8 cellular contexts compared by ENCODE assay signal in genomic region chr18:44733069-44733753, GRCh38. TPM values are rescaled to one million over a fixed set of nuclear protein-coding genes. Genes with fewer than 3 reads are reported as not detected.
DNase-seq lines count a peak whose midpoint lies in the region; ATAC-seq, FAIRE-seq and TF ChIP-seq lines count a peak whose summit lies in the region.

No MANE protein-coding gene starts in this region.

- no peak for TF ChIP-seq RAD21 in HepG2 (CRISPR knock-in tag; IDR thresholded peaks at IDR 0.05)

- CTCF ChIA-PET in HepG2 (lab: Yijun Ruan, JAX; ENCODE audit: low intra/inter-chr PET ratio, low total read pairs) = no interaction called here

- ATAC-seq in HepG2 (no peak), upper lobe of right lung (peak; percentile 44), GM18861 (IDR thresholded peaks at IDR 0.05; ENCODE audit: unreplicated experiment) (no peak), HG03457 (IDR thresholded peaks at IDR 0.05; ENCODE audit: unreplicated experiment) (no peak)

- H3K27me3 ChIP-seq in HepG2 (ENCODE audit: control insufficient read depth in 1 of 2, insufficient read depth in 2 of 2, low read length in 2 of 2) (peaks cover 0 to 2% of the 10 kb centered on the region in 2 experiments; a peak in 1 of 5 replicates), upper lobe of right lung (no peaks in the 10 kb centered on the region)

- H2AFZ ChIP-seq in HepG2 (ENCODE audit: low read length) = no peak overlapping the region

- H4K20me1 ChIP-seq in HepG2 (ENCODE audit: insufficient read depth, low read length) = no peaks in the 10 kb centered on the region

- no peak overlapping the region for H3K4me2 ChIP-seq in HepG2 (ENCODE audit: low read depth, low read length)

- no peak for TF ChIP-seq EP300 in HepG2 (IDR thresholded peaks at IDR 0.05; ENCODE audit: low read depth in 2 of 2, low read length in 2 of 2)
- TF ChIP-seq EP300 in HepG2 (CRISPR knock-in tag; IDR thresholded peaks at IDR 0.05; ENCODE audit: borderline replicate concordance) = no peak

- FAIRE-seq in HepG2 (lab: Jason Lieb, UNC) = no peak

- H3K4me1 ChIP-seq in HepG2 (ENCODE audit: insufficient read depth, low read length) (no peaks in the 10 kb centered on the region), upper lobe of right lung (no peaks in the 10 kb centered on the region)

- no TSS peak for BruUV-seq in HepG2 (replicated peaks; lab: Mats Ljungman, UMichigan)

- H3K27ac ChIP-seq in HepG2 (ENCODE audit: extremely low read length, insufficient read depth, low read length) (no peak overlapping the region), upper lobe of right lung (no peak overlapping the region)

- no peaks in the 10 kb centered on the region for H3K9me3 ChIP-seq in HepG2 (ENCODE audit: low read length)
- H3K9me3 ChIP-seq in upper lobe of right lung = no peaks in the 10 kb centered on the region

- H3K79me2 ChIP-seq in HepG2 (ENCODE audit: insufficient read depth, low read length) = no peaks in the 10 kb centered on the region

- intact Hi-C loops in HepG2 (cut with micrococcal nuclease; ENCODE audit: unreplicated experiment) = no loop called here
- intact Hi-C loops in upper lobe of right lung (cut with DNase I) = no loop called here

- TF ChIP-seq POLR2A in HepG2 (IDR thresholded peaks at IDR 0.05; ENCODE audit: insufficient read depth in 1 of 2, low read depth in 2 of 2, low read length in 2 of 2) = no peak

- H3K4me3 ChIP-seq in HepG2 (replicated peaks in 1 of 3; ENCODE audit: insufficient read depth in 1 of 3, low read depth in 2 of 3, low read length in 3 of 3) (no peak overlapping the region), upper lobe of right lung (no peak overlapping the region)

- no peaks in the 10 kb centered on the region for H3K9me3 Mint-ChIP-seq in activated T-cell treated with anti-CD3 and anti-CD28 coated beads, Interleukin-2, amount 50 U/mL, for 24 hours

- H3K4me1 Mint-ChIP-seq in activated T-cell treated with anti-CD3 and anti-CD28 coated beads, Interleukin-2, amount 50 U/mL, for 24 hours (ENCODE audit: low read depth) = peaks cover 69% of the 10 kb centered on the region

- in situ Hi-C loops in HepG2 (cut with HindIII; ENCODE audit: extremely low pct_ligation_motif_present, low pct_unique_long_range_greater_than_20kb) = no loop called here

- no peak overlapping the region for H3K4me3 Mint-ChIP-seq in activated T-cell treated with anti-CD3 and anti-CD28 coated beads, Interleukin-2, amount 50 U/mL, for 24 hours

- TF ChIP-seq CTCF in HepG2 (CRISPR knock-in tag; IDR thresholded peaks at IDR 0.05) = no peak
- TF ChIP-seq CTCF in upper lobe of right lung (IDR thresholded peaks at IDR 0.05) = no peak

- 30% methylated on average over 8 of the region's 8 CpGs for WGBS in HepG2 (ENCODE audit: low lambda C conversion rate)

- peaks cover 12% of the 10 kb centered on the region for H3K27me3 Mint-ChIP-seq in activated T-cell treated with anti-CD3 and anti-CD28 coated beads, Interleukin-2, amount 50 U/mL, for 24 hours

- H3K36me3 Mint-ChIP-seq in activated T-cell treated with anti-CD3 and anti-CD28 coated beads, Interleukin-2, amount 50 U/mL, for 24 hours (ENCODE audit: low read depth) = peaks cover 8% of the 10 kb centered on the region

- no peak overlapping the region for H3K9ac ChIP-seq in HepG2 (ENCODE audit: insufficient read depth, low read depth, low read length)

- H3K36me3 ChIP-seq in HepG2 (replicated peaks in 1 of 2; ENCODE audit: control insufficient read depth in 1 of 2, insufficient read depth in 2 of 2, low read length in 2 of 2) = no peaks in the 10 kb centered on the region
- H3K36me3 ChIP-seq in upper lobe of right lung = no peaks in the 10 kb centered on the region

- DNase-seq in A172 (ENCODE audit: low spot score) = peak; percentile 55
- DNase-seq in HPDE6-E6E7 (ENCODE audit: extremely low spot score) = peak; percentile 88
- DNase-seq in activated T-cell treated with anti-CD3 and anti-CD28 coated beads, Interleukin-2, amount 50 U/mL, for 24 hours = no peak
- DNase-seq in HepG2 (ENCODE audit: low spot score) = no peak
- DNase-seq in upper lobe of right lung = no peak
- no peak for DNase-seq in activated gamma-delta T cell treated with Interleukin-2 at 50 U/mL for 16 hours

- H3K27ac Mint-ChIP-seq in activated T-cell treated with anti-CD3 and anti-CD28 coated beads, Interleukin-2, amount 50 U/mL, for 24 hours = peak overlapping the region; percentile 42

- POLR2A ChIA-PET in HepG2 (lab: Yijun Ruan, JAX) = no interaction called here

TF ChIP-seq in HepG2, 621 proteins besides CTCF, POLR2A, EP300 and RAD21:
- peak; percentile 66 for TF ChIP-seq FOSL2 (CRISPR knock-in tag; IDR thresholded peaks at IDR 0.05)
- TF ChIP-seq JUNB (CRISPR knock-in tag; IDR thresholded peaks at IDR 0.05; ENCODE audit: borderline replicate concordance) = no peak

RNA-seq across cellular contexts. Expression of gene SETBP1, which starts 52.5 kb away (rescaled TPM):
- 0.10 and 0.14 TPM in 2 replicates for total RNA-seq in A172 (2014; rRNA removed; shearing (Covaris generic))
- total RNA-seq in HepG2 (2016; rRNA removed; fragmentation: Illumina TruSeq; extraction: Trizol) (0.18 and 0.20 TPM in 2 replicates), upper lobe of right lung (39.5 TPM)
- total RNA-seq in HepG2 (2016; cell fraction: cytosol; rRNA removed; fragmentation: Illumina TruSeq; extraction: Trizol; ENCODE audit: low read depth) = 2.5 and 2.7 TPM in 2 replicates
- total RNA-seq in HepG2 (2016; cell fraction: insoluble cytoplasmic fraction; rRNA removed; fragmentation: Illumina TruSeq; extraction: Trizol) = 0.15 and 0.16 TPM in 2 replicates
- total RNA-seq in HepG2 (2016; cell fraction: membrane; rRNA removed; fragmentation: Illumina TruSeq; extraction: Trizol) = 0.31 and 0.62 TPM in 2 replicates
- total RNA-seq in HepG2 (2016; cell fraction: nucleus; rRNA removed; fragmentation: Illumina TruSeq; extraction: Trizol) = 1.1 and 1.3 TPM in 2 replicates
- polyA plus RNA-seq in HepG2 (2011; rRNA removed) = 0.65 and 0.73 TPM in 2 replicates
- polyA plus RNA-seq in HepG2 (2011; cell fraction: cytosol; rRNA removed) = 0.20 and 0.42 TPM in 2 replicates
- 1.8 TPM in 2 replicates for polyA plus RNA-seq in HepG2 (2011; cell fraction: nucleus; rRNA removed)
- 0.93 and 2.0 TPM in 2 replicates for polyA plus RNA-seq in HepG2 (2012)
- polyA plus RNA-seq in HepG2 (2016; cell fraction: cytosol; fragmentation: Illumina TruSeq; extraction: Trizol; ENCODE audit: low read depth) = not detected in 2 replicates
- polyA plus RNA-seq in HepG2 (2016; cell fraction: insoluble cytoplasmic fraction; fragmentation: Illumina TruSeq; extraction: Trizol; ENCODE audit: low read depth) = 0.05 and 0.09 TPM in 2 replicates
- polyA plus RNA-seq in HepG2 (2016; cell fraction: membrane; fragmentation: Illumina TruSeq; extraction: Trizol; ENCODE audit: low read depth) = 0.08 TPM in 1 of 2 replicates, not detected in the other
- polyA plus RNA-seq in HepG2 (2016; cell fraction: nucleus; fragmentation: Illumina TruSeq; extraction: Trizol; ENCODE audit: insufficient read depth, low read depth) = 0.08 and 0.32 TPM in 2 replicates
- 2.0 and 2.9 TPM in 2 replicates for polyA minus RNA-seq in HepG2 (2011; rRNA and poly(A)+ RNA removed; ENCODE audit: low replicate concordance)
- 0.26 and 1.1 TPM in 2 replicates for polyA minus RNA-seq in HepG2 (2011; cell fraction: cytosol; rRNA and poly(A)+ RNA removed)
- polyA minus RNA-seq in HepG2 (2011; cell fraction: nucleus; rRNA and poly(A)+ RNA removed) = 6.8 and 10.6 TPM in 2 replicates

Comparison
In these comparisons a context has a peak if more than half of its experiments do, and no peak if none do; other contexts are left out.
1. DNase-seq: peak in A172 (single experiment) and HPDE6-E6E7 (single experiment); none in activated T-cell treated with anti-CD3 and anti-CD28 coated beads, Interleukin-2, amount 50 U/mL, for 24 hours (single experiment), HepG2 (single experiment), upper lobe of right lung (single experiment) and activated gamma-delta T cell treated with Interleukin-2 at 50 U/mL for 16 hours (single experiment).
2. RNA of gene SETBP1, which starts 52.5 kb away (total RNA-seq): 39.5 TPM in upper lobe of right lung (single experiment); 0.15 to 2.7 TPM in HepG2 and 0.10 to 0.14 TPM in A172; every median in the first group is over 10 times any median in the second.